12 cellular contexts compared by ENCODE assay signal in genomic region chr1:206723500-206724472, GRCh38. TPM values are rescaled to one million over a fixed set of nuclear protein-coding genes. Genes with fewer than 3 reads are reported as not detected.
A peak's percentile ranks its signal among the peaks of the same experiment; 100 is the strongest.
DNase-seq lines count a peak whose midpoint lies in the region; ATAC-seq and TF ChIP-seq lines count a peak whose summit lies in the region.
"Had no signal": no experiment of that assay in that cellular context is flagged by ENCODE, and none has a peak within 500 bp of the region (broad histone marks: within the 10 kb centered on the region; RNA-seq: fewer than 3 reads in every experiment).

No MANE protein-coding gene starts in this region.

- POLR2A ChIA-PET in MCF 10A (lab: Yijun Ruan, JAX) = interaction anchor here (0.6 to 8.2 kb wide), 19 partner anchors 10 to 258 kb away, joined by 3 to 54 read pairs (median 4); partner anchors contain the start of genes DYRK3, EIF2D and IL24

- no peaks in the 10 kb centered on the region for H3K9me3 Mint-ChIP-seq in activated CD4-positive, alpha-beta T cell treated with anti-CD3 and anti-CD28 coated beads, Interleukin-2, amount 10 ng/mL, durations not matched to agents 24 days and 14 days
- H3K9me3 Mint-ChIP-seq in MCF 10A (ENCODE audit: unreplicated experiment) (no peaks in the 10 kb centered on the region), type B pancreatic cell (no peaks in the 10 kb centered on the region), natural killer cell (no peaks in the 10 kb centered on the region)

- TF ChIP-seq CTCF in MCF 10A (IDR thresholded peaks at IDR 0.05; ENCODE audit: unreplicated experiment) (no peak), type B pancreatic cell (conservative IDR thresholded peaks at IDR 0.05) (no peak), natural killer cell (IDR thresholded peaks at IDR 0.05) (no peak)

- DNase-seq in activated CD4-positive, alpha-beta T cell treated with anti-CD3 and anti-CD28 coated beads, Interleukin-2, amount 10 ng/mL, durations not matched to agents 24 days and 14 days = no peak
- DNase-seq in activated CD4-positive, alpha-beta T cell treated with anti-CD3 and anti-CD28 coated beads, Interleukin-2, amount 50 U/mL, for 48 hours = no peak
- DNase-seq in MCF 10A (ENCODE audit: unreplicated experiment) (peak; percentile 99), type B pancreatic cell (ENCODE audit: extremely low spot score, unreplicated experiment) (no peak), NCI-H82 (lab: John Stamatoyannopoulos, UW) (no peak), natural killer cell (no peak)
- no peak for DNase-seq in stimulated activated CD4-positive, alpha-beta T cell treated with anti-CD3 and anti-CD28 coated beads, Interleukin-4, amount 100 ng/mL, for 4 hours
- DNase-seq: NCI-H2171 treated with DMSO at 0.1 percent for 48 hours, substantia nigra had no signal

- peak overlapping the region; percentile 71 for H3K27ac Mint-ChIP-seq in activated CD4-positive, alpha-beta T cell treated with anti-CD3 and anti-CD28 coated beads, Interleukin-2, amount 10 ng/mL, durations not matched to agents 24 days and 14 days
- H3K27ac Mint-ChIP-seq in MCF 10A (ENCODE audit: low read depth, unreplicated experiment) = peak overlapping the region; percentile 63
- peak overlapping the region; percentile 58 for H3K27ac Mint-ChIP-seq in type B pancreatic cell
- H3K27ac Mint-ChIP-seq in natural killer cell = peak overlapping the region in 1 of 2 donors; percentile 43

- H3K4me3 Mint-ChIP-seq in activated CD4-positive, alpha-beta T cell treated with anti-CD3 and anti-CD28 coated beads, Interleukin-2, amount 10 ng/mL, durations not matched to agents 24 days and 14 days = no peak overlapping the region
- H3K4me3 Mint-ChIP-seq in MCF 10A (ENCODE audit: unreplicated experiment) (peak overlapping the region; percentile 49), type B pancreatic cell (peak overlapping the region; percentile 51), natural killer cell (no peak overlapping the region)
- H3K4me3 Mint-ChIP-seq: B cell had no signal

- no peaks in the 10 kb centered on the region for H3K27me3 Mint-ChIP-seq in activated CD4-positive, alpha-beta T cell treated with anti-CD3 and anti-CD28 coated beads, Interleukin-2, amount 10 ng/mL, durations not matched to agents 24 days and 14 days
- H3K27me3 Mint-ChIP-seq in MCF 10A (ENCODE audit: insufficient read depth, unreplicated experiment) (no peaks in the 10 kb centered on the region), type B pancreatic cell (no peaks in the 10 kb centered on the region), natural killer cell (ENCODE audit: low read depth in 2 of 2) (no peaks in the 10 kb centered on the region)
- H3K27me3 Mint-ChIP-seq: B cell had no signal

- peak overlapping the region; percentile 32 for H3K27ac ChIP-seq in layer of hippocampus (ENCODE audit: low read depth, low read length)

- ATAC-seq in natural killer cell = no peak

- H3K36me3 Mint-ChIP-seq in activated CD4-positive, alpha-beta T cell treated with anti-CD3 and anti-CD28 coated beads, Interleukin-2, amount 10 ng/mL, durations not matched to agents 24 days and 14 days (ENCODE audit: low read depth) = no peaks in the 10 kb centered on the region
- no peaks in the 10 kb centered on the region for H3K36me3 Mint-ChIP-seq in MCF 10A (ENCODE audit: insufficient read depth, unreplicated experiment)
- H3K36me3 Mint-ChIP-seq in type B pancreatic cell = no peaks in the 10 kb centered on the region
- no peaks in the 10 kb centered on the region for H3K36me3 Mint-ChIP-seq in natural killer cell

- BruUV-seq in MCF 10A (replicated peaks; lab: Mats Ljungman, UMichigan) = no TSS peak

- intact Hi-C loops in activated CD4-positive, alpha-beta T cell treated with anti-CD3 and anti-CD28 coated beads, Interleukin-2, amount 10 ng/mL, durations not matched to agents 24 days and 14 days (cut with micrococcal nuclease) = no loop called here
- intact Hi-C loops in MCF 10A (cut with micrococcal nuclease) (loop anchor here (2.0 kb wide), 1 partner anchor 89 kb away; the partner anchor contains the start of gene DYRK3), natural killer cell (cut with micrococcal nuclease) (no loop called here)

- CTCF ChIA-PET in MCF 10A (lab: Yijun Ruan, JAX) = interaction anchor here (0.5 to 7.0 kb wide), 35 partner anchors 10 to 318 kb away, joined by 3 to 158 read pairs (median 5); partner anchors contain the start of genes DYRK3 and IL20

- no peaks in the 10 kb centered on the region for H3K27me3 ChIP-seq in layer of hippocampus (ENCODE audit: control insufficient read depth, insufficient read depth, low read length)

- peaks cover 42% of the 10 kb centered on the region for H3K4me1 Mint-ChIP-seq in activated CD4-positive, alpha-beta T cell treated with anti-CD3 and anti-CD28 coated beads, Interleukin-2, amount 10 ng/mL, durations not matched to agents 24 days and 14 days
- H3K4me1 Mint-ChIP-seq in MCF 10A (ENCODE audit: insufficient read depth, unreplicated experiment) (peaks cover 57% of the 10 kb centered on the region), type B pancreatic cell (ENCODE audit: unreplicated experiment) (peaks cover 12% of the 10 kb centered on the region), natural killer cell (peaks cover 62 to 82% of the 10 kb centered on the region in 2 donors)

RNA-seq across cellular contexts. Expression of gene MAPKAPK2, which starts 39.1 kb away (rescaled TPM):
- 95.1 and 97.4 TPM in 2 replicates for total RNA-seq in activated CD4-positive, alpha-beta T cell treated with anti-CD3 and anti-CD28 coated beads, Interleukin-2, amount 10 ng/mL, durations not matched to agents 24 days and 14 days
- total RNA-seq in MCF 10A (2022) = 142 and 178 TPM in 2 replicates
- 62.3 and 63.1 TPM in 2 replicates for total RNA-seq in type B pancreatic cell (ENCODE audit: low replicate concordance)
- 100 to 1,000 TPM; 137 to 197 (median 178) TPM for total RNA-seq in natural killer cell

RNA-seq across cellular contexts. Expression of gene IL19, which starts 46.8 kb away (rescaled TPM):
- total RNA-seq in activated CD4-positive, alpha-beta T cell treated with anti-CD3 and anti-CD28 coated beads, Interleukin-2, amount 10 ng/mL, durations not matched to agents 24 days and 14 days = not detected in 2 replicates
- total RNA-seq in MCF 10A (2022) (not detected in 2 replicates), type B pancreatic cell (ENCODE audit: low replicate concordance) (not detected in 2 replicates), natural killer cell (not detected)
- total RNA-seq: lung microvascular endothelial cell had no signal

RNA-seq across cellular contexts. Expression of gene IL10, which starts 48.5 kb away (rescaled TPM):
- total RNA-seq in activated CD4-positive, alpha-beta T cell treated with anti-CD3 and anti-CD28 coated beads, Interleukin-2, amount 10 ng/mL, durations not matched to agents 24 days and 14 days = 3.4 TPM in 2 replicates
- total RNA-seq in MCF 10A (2022) = not detected in 2 replicates
- not detected in 2 replicates for total RNA-seq in type B pancreatic cell (ENCODE audit: low replicate concordance)
- total RNA-seq in natural killer cell = 1 to 10 TPM in 1 of 3 donors, not detected in 2; 1.0 TPM
- total RNA-seq: lung microvascular endothelial cell had no signal

Comparison
In these comparisons a context has a peak if more than half of its experiments do, and no peak if none do; other contexts are left out.
1. H3K4me3 Mint-ChIP-seq: peak in MCF 10A (single experiment) and type B pancreatic cell (single experiment); none in activated CD4-positive, alpha-beta T cell treated with anti-CD3 and anti-CD28 coated beads, Interleukin-2, amount 10 ng/mL, durations not matched to agents 24 days and 14 days (single experiment) and natural killer cell (single experiment).